ENCODE assay signal across 9 cellular contexts in genomic region chr6:35318200-35318844, GRCh38. TPM values are rescaled to one million over a fixed set of nuclear protein-coding genes. Genes with fewer than 3 reads are reported as not detected.
DNase-seq lines count a peak whose midpoint lies in the region; ATAC-seq and TF ChIP-seq lines count a peak whose summit lies in the region.
"Had no signal": no experiment of that assay in that cellular context is flagged by ENCODE, and none has a peak within 500 bp of the region (broad histone marks: within the 10 kb centered on the region; RNA-seq: fewer than 3 reads in every experiment).

No MANE protein-coding gene starts in this region.

- POLR2A ChIA-PET in AG04449 (lab: Yijun Ruan, JAX), result interaction anchor here (0.9 to 1.0 kb wide), 2 partner anchors 23 to 150 kb away, joined by 4 read pairs; partner anchors contain the start of genes PPARD and RPL10A

- no peaks in the 10 kb centered on the region for H3K36me3 ChIP-seq in HUES48 (ENCODE audit: control insufficient read depth, insufficient read depth, low read length)

- peak overlapping the region; percentile 45 for H3K9ac ChIP-seq in HUES48 (ENCODE audit: low read depth, low read length)

- H3K4me3 ChIP-seq in AG04449 (ENCODE audit: low read depth, low read length), result peak overlapping the region; percentile 63
- H3K4me3 ChIP-seq in HUES48 (ENCODE audit: low read depth, low read length), result peak overlapping the region; percentile 60
- peak overlapping the region; percentile 61 for H3K4me3 ChIP-seq in fibroblast of mammary gland (ENCODE audit: control insufficient read depth, low read depth, low read length)

- no peak overlapping the region for H3K27ac ChIP-seq in HUES48 (ENCODE audit: low read depth, low read length)

- CTCF ChIA-PET in AG04449 (lab: Yijun Ruan, JAX), result interaction anchor here (0.7 to 6.9 kb wide), 11 partner anchors 9 to 149 kb away, joined by 3 to 51 read pairs (median 5); partner anchors contain the start of genes DEF6, PPARD and RPL10A

- peaks cover 23% of the 10 kb centered on the region for H3K27me3 ChIP-seq in HUES48 (ENCODE audit: control insufficient read depth, insufficient read depth, low read length)

- in situ Hi-C loops in SK-MEL-5 (cut with HindIII; ENCODE audit: low pct_unique_long_range_greater_than_20kb, low sequenced_read_pairs), result no loop called here

- TF ChIP-seq CTCF in AG04449 (IDR thresholded peaks at IDR 0.05; ENCODE audit: insufficient read depth, low read length, missing control alignments) (peak; percentile 23), fibroblast of mammary gland (conservative IDR thresholded peaks at IDR 0.05; ENCODE audit: control insufficient read depth, insufficient read depth, low read depth, low read length) (no peak)

- H3K9me3 ChIP-seq in HUES48 (ENCODE audit: control insufficient read depth, insufficient read depth, low read length), result no peaks in the 10 kb centered on the region

- ATAC-seq in GM21576 (IDR thresholded peaks at IDR 0.05; ENCODE audit: unreplicated experiment), result no peak

- peaks cover 14% of the 10 kb centered on the region for H3K4me1 ChIP-seq in HUES48 (ENCODE audit: control insufficient read depth, insufficient read depth, low read length)

- DNase-seq in AG04449 (ENCODE audit: low read depth, low spot score) (no peak), SK-MEL-5 (ENCODE audit: low read depth, low spot score) (peak; percentile 81), fibroblast of mammary gland (ENCODE audit: low read depth) (peak; percentile 64), myocyte (ENCODE audit: low read depth) (peak; percentile 91), NCI-H2171 treated with DMSO at 0.1 percent for 48 hours (lab: John Stamatoyannopoulos, UW) (no peak)
- DNase-seq in activated naive CD4-positive, alpha-beta T cell treated with Interleukin-2 at 50 U/mL for 16 hours, result no peak
- DNase-seq: activated naive CD8-positive, alpha-beta T cell treated with anti-CD3 and anti-CD28 coated beads, Interleukin-2, amount 10 ng/mL, durations not matched to agents 7 days and 5 days had no signal

RNA-seq across cellular contexts. Expression of gene DEF6, which starts 20.7 kb away (rescaled TPM):
- 0.45 and 0.71 TPM in 2 replicates for total RNA-seq in SK-MEL-5 (2014; rRNA removed; shearing (Covaris generic))
- polyA plus RNA-seq in SK-MEL-5 (2015; cell fraction: cytosol; rRNA removed), result 0.45 and 0.58 TPM in 2 replicates
- polyA plus RNA-seq in SK-MEL-5 (2015; cell fraction: nucleus; rRNA removed), result 0.74 and 1.2 TPM in 2 replicates
- 0.31 TPM in 1 of 2 replicates, not detected in the other for total RNA-seq in myocyte
- polyA plus RNA-seq in myocyte (2012), result 0.77 TPM

RNA-seq across cellular contexts. Expression of gene PPARD, which starts 24.0 kb away (rescaled TPM):
- total RNA-seq in SK-MEL-5 (2014; rRNA removed; shearing (Covaris generic)), result 2.9 and 3.6 TPM in 2 replicates
- 16.6 and 18.5 TPM in 2 replicates for polyA plus RNA-seq in SK-MEL-5 (2015; cell fraction: cytosol; rRNA removed)
- 21.2 and 30.1 TPM in 2 replicates for polyA plus RNA-seq in SK-MEL-5 (2015; cell fraction: nucleus; rRNA removed)
- total RNA-seq in myocyte, result 9.4 and 20.0 TPM in 2 replicates
- polyA plus RNA-seq in myocyte (2012), result 34.1 TPM

RNA-seq across cellular contexts. Expression of gene ZNF76, which starts 58.8 kb away (rescaled TPM):
- total RNA-seq in SK-MEL-5 (2014; rRNA removed; shearing (Covaris generic)), result 10.0 and 12.9 TPM in 2 replicates
- polyA plus RNA-seq in SK-MEL-5 (2015; cell fraction: cytosol; rRNA removed), result 20.1 and 26.8 TPM in 2 replicates
- 101 and 154 TPM in 2 replicates for polyA plus RNA-seq in SK-MEL-5 (2015; cell fraction: nucleus; rRNA removed)
- 15.7 and 22.1 TPM in 2 replicates for total RNA-seq in myocyte
- 30.1 TPM for polyA plus RNA-seq in myocyte (2012)

Comparison
In these comparisons a context has a peak if more than half of its experiments do, and no peak if none do; other contexts are left out.
1. DNase-seq: peak in SK-MEL-5 (single experiment), fibroblast of mammary gland (single experiment) and myocyte (single experiment); none in AG04449 (single experiment), NCI-H2171 treated with DMSO at 0.1 percent for 48 hours (single experiment) and activated naive CD4-positive, alpha-beta T cell treated with Interleukin-2 at 50 U/mL for 16 hours (single experiment).
2. Peak in every context shown above with its lines, with median percentiles within 50 percentile points of each other: H3K4me3 ChIP-seq.